2 cellular contexts compared by ENCODE assay signal in genomic region chr16:46690281-46691178, GRCh38.
TF ChIP-seq lines count a peak whose summit lies in the region.

No MANE protein-coding gene starts in this region.

TF ChIP-seq in A549, 52 proteins besides CTCF, POLR2A, EP300 and RAD21:
- TF ChIP-seq HDAC2 (IDR thresholded peaks at IDR 0.05) = no peak

TF ChIP-seq in HepG2, 621 proteins besides CTCF, POLR2A, EP300 and RAD21 (continues in another document):
- TF ChIP-seq ZSCAN9 (CRISPR knock-in tag; IDR thresholded peaks at IDR 0.05; ENCODE audit: borderline replicate concordance) (peak; percentile 33; the same call in 1 of the 2 replicates), ZNF235 (CRISPR knock-in tag; IDR thresholded peaks at IDR 0.05; ENCODE audit: borderline replicate concordance) (no peak), MAF1 (CRISPR knock-in tag; IDR thresholded peaks at IDR 0.05; ENCODE audit: borderline replicate concordance) (no peak), FLYWCH1 (CRISPR knock-in tag; IDR thresholded peaks at IDR 0.05) (no peak), CHD2 (IDR thresholded peaks at IDR 0.05; ENCODE audit: low read depth, low read length) (0 out of 2 replicates have a peak, but pooled peaks have one; percentile 2), ZBTB14 (CRISPR knock-in tag; IDR thresholded peaks at IDR 0.05) (no peak), RXRB (CRISPR knock-in tag; IDR thresholded peaks at IDR 0.05; ENCODE audit: borderline replicate concordance) (no peak), CCDC6 (CRISPR knock-in tag; IDR thresholded peaks at IDR 0.05) (no peak), HOXA5 (CRISPR knock-in tag; IDR thresholded peaks at IDR 0.05) (no peak), MAFK (conservative IDR thresholded peaks at IDR 0.05 in 1 of 2, IDR thresholded peaks at IDR 0.05 in 1 of 2; ENCODE audit: low read length in 2 of 2) (no peak), KDM2A (CRISPR knock-in tag; IDR thresholded peaks at IDR 0.05; ENCODE audit: borderline replicate concordance, low read depth) (peak; percentile 57; the same call in 1 of the 2 replicates), CREB3 (CRISPR knock-in tag; IDR thresholded peaks at IDR 0.05) (no peak), SIX4 (CRISPR knock-in tag; IDR thresholded peaks at IDR 0.05) (no peak), ZUFSP (CRISPR knock-in tag; IDR thresholded peaks at IDR 0.05; ENCODE audit: borderline replicate concordance) (no peak), ZMAT3 (CRISPR knock-in tag; conservative IDR thresholded peaks at IDR 0.05) (peak; percentile 67; the same call in 1 of the 2 replicates), MED1 (CRISPR knock-in tag; IDR thresholded peaks at IDR 0.05) (no peak; the same call in 1 of the 2 replicates), ETV5 (CRISPR knock-in tag; IDR thresholded peaks at IDR 0.05; ENCODE audit: borderline replicate concordance) (peak; percentile 55), DNMT1 (CRISPR knock-in tag; IDR thresholded peaks at IDR 0.05) (no peak), TFDP1 (CRISPR knock-in tag; IDR thresholded peaks at IDR 0.05; ENCODE audit: borderline replicate concordance) (peak; percentile 45; the same call in 1 of the 2 replicates), FOXK1 (CRISPR knock-in tag; IDR thresholded peaks at IDR 0.05; ENCODE audit: borderline replicate concordance, low read depth) (peak; percentile 79; the same call in 1 of the 2 replicates), NCOA1 (CRISPR knock-in tag; IDR thresholded peaks at IDR 0.05) (peak; percentile 25; the same call in 1 of the 2 replicates), PAX8 (CRISPR knock-in tag; IDR thresholded peaks at IDR 0.05; ENCODE audit: borderline replicate concordance) (no peak), ZNF335 (CRISPR knock-in tag; IDR thresholded peaks at IDR 0.05) (no peak), SIN3B (IDR thresholded peaks at IDR 0.05; ENCODE audit: low read length) (no peak), ZNF121 (CRISPR knock-in tag; IDR thresholded peaks at IDR 0.05) (peak; percentile 80), ZNF567 (CRISPR knock-in tag; IDR thresholded peaks at IDR 0.05; ENCODE audit: borderline replicate concordance) (no peak), EZH2 (conservative IDR thresholded peaks at IDR 0.05; ENCODE audit: low read depth, low read length) (no peak), FOXJ3 (CRISPR knock-in tag; IDR thresholded peaks at IDR 0.05; ENCODE audit: borderline replicate concordance) (peak; percentile 31; the same call in 1 of the 2 replicates), REL (CRISPR knock-in tag; conservative IDR thresholded peaks at IDR 0.05) (no peak), ATM (IDR thresholded peaks at IDR 0.05; ENCODE audit: borderline replicate concordance) (no peak), STAT5B (CRISPR knock-in tag; IDR thresholded peaks at IDR 0.05) (no peak), ZBTB26 (CRISPR knock-in tag; IDR thresholded peaks at IDR 0.05; ENCODE audit: borderline replicate concordance) (0 out of 2 replicates have a peak, but pooled peaks have one; percentile 44), ZNF333 (CRISPR knock-in tag; IDR thresholded peaks at IDR 0.05; ENCODE audit: borderline replicate concordance) (no peak), ZBTB34 (CRISPR knock-in tag; IDR thresholded peaks at IDR 0.05) (peak; percentile 34; the same call in 1 of the 2 replicates), MATR3 (CRISPR knock-in tag; IDR thresholded peaks at IDR 0.05) (no peak), AHDC1 (CRISPR knock-in tag; IDR thresholded peaks at IDR 0.05; ENCODE audit: borderline replicate concordance) (no peak), ZNF550 (CRISPR knock-in tag; IDR thresholded peaks at IDR 0.05; ENCODE audit: borderline replicate concordance) (0 out of 2 replicates have a peak, but pooled peaks have one; percentile 71), RERE (CRISPR knock-in tag; IDR thresholded peaks at IDR 0.05; ENCODE audit: low read depth) (no peak), TMF1 (CRISPR knock-in tag; IDR thresholded peaks at IDR 0.05; ENCODE audit: low read depth) (peak; percentile 41; the same call in 1 of the 2 replicates), ZNF704 (CRISPR knock-in tag; IDR thresholded peaks at IDR 0.05; ENCODE audit: borderline replicate concordance) (no peak), ZNF136 (CRISPR knock-in tag; IDR thresholded peaks at IDR 0.05; ENCODE audit: low read depth) (no peak), NFKBIZ (CRISPR knock-in tag; IDR thresholded peaks at IDR 0.05) (no peak), GATAD2A (CRISPR knock-in tag; IDR thresholded peaks at IDR 0.05) (peak; percentile 65)
